Comparison of ENCODE assay signal across 9 cellular contexts in genomic region chr1:156893048-156893953, GRCh38. TPM values are rescaled to one million over a fixed set of nuclear protein-coding genes. Genes with fewer than 3 reads are reported as not detected.
DNase-seq lines count a peak whose midpoint lies in the region; ATAC-seq and TF ChIP-seq lines count a peak whose summit lies in the region.
"Had no signal": no experiment of that assay in that cellular context is flagged by ENCODE, and none has a peak within 500 bp of the region (broad histone marks: within the 10 kb centered on the region; RNA-seq: fewer than 3 reads in every experiment).

Gene PEAR1, plus strand, starts transcription at chr1:156893718. Its CDS starts 10,209 bp downstream, at chr1:156903927.

- H2AFZ ChIP-seq in KMS-11 (ENCODE audit: low read depth): no peak within 1 kb of the TSS

- no peaks in the 10 kb centered on the region for H3K9me3 ChIP-seq in stomach smooth muscle (ENCODE audit: control insufficient read depth in 2 of 2, low read length in 2 of 2)

- H3K4me3 ChIP-seq in KMS-11 (IDR thresholded peaks at IDR 0.05; ENCODE audit: insufficient read depth, low read depth, low read length) (peak within 1 kb of the TSS; percentile 53), cardiac fibroblast (replicated peaks in 1 of 2; ENCODE audit: low read depth in 2 of 2, low read length in 2 of 2) (peak within 1 kb of the TSS; percentile 59 to 68), kidney epithelial cell (ENCODE audit: low read depth, low read length) (peak within 1 kb of the TSS; percentile 36), stomach smooth muscle (ENCODE audit: low read length in 2 of 2) (peak within 1 kb of the TSS; percentile 65 to 68)

- H3K9ac ChIP-seq in KMS-11 (no peak within 1 kb of the TSS), stomach smooth muscle (ENCODE audit: low read length in 2 of 2) (peak within 1 kb of the TSS; percentile 21 to 53)

- H3K27ac ChIP-seq in KMS-11 (no peak within 1 kb of the TSS), stomach smooth muscle (ENCODE audit: low read length) (peak within 1 kb of the TSS; percentile 55)

- peak within 1 kb of the TSS; percentile 22; the same call in 1 of the 2 replicates for H3K4me2 ChIP-seq in KMS-11

- H3K4me1 ChIP-seq in KMS-11 (ENCODE audit: low read depth, poor library complexity, severe bottlenecking): peaks cover 6% of the 10 kb centered on the region
- H3K4me1 ChIP-seq in stomach smooth muscle (ENCODE audit: control insufficient read depth, insufficient read depth, low read length): peaks cover 28% of the 10 kb centered on the region

- no peaks in the 10 kb centered on the region for H3K79me2 ChIP-seq in KMS-11 (ENCODE audit: insufficient read depth, low read depth)

- in situ Hi-C loops in KBM-7 (cut with MboI; ENCODE audit: low pct_unique_long_range_greater_than_20kb, low sequenced_read_pairs): no loop called here

- H3K36me3 ChIP-seq in KMS-11 (ENCODE audit: insufficient read depth) (no peaks in the 10 kb centered on the region), kidney epithelial cell (ENCODE audit: control insufficient read depth, insufficient read depth, low read length) (no peaks in the 10 kb centered on the region), stomach smooth muscle (ENCODE audit: control insufficient read depth in 2 of 2, insufficient read depth in 2 of 2, low read length in 2 of 2) (no peaks in the 10 kb centered on the region)

- DNase-seq in cardiac fibroblast (ENCODE audit: low read depth in 2 of 2) (peak; percentile 44 to 70), kidney epithelial cell (ENCODE audit: low read depth) (no peak), NOMO-1 treated with DMSO at 0.1 percent for 48 hours (lab: John Stamatoyannopoulos, UW; ENCODE audit: unreplicated experiment) (no peak), NCI-H2029 treated with DMSO at 0.1 percent for 48 hours (lab: John Stamatoyannopoulos, UW) (no peak), KBM-7 (no peak)
- DNase-seq: stimulated activated CD4-positive, alpha-beta T cell treated with anti-CD3 and anti-CD28 coated beads, Interleukin-2, amount 100 ng/mL, for 48 hours had no signal

- H3K27me3 ChIP-seq in KMS-11 (ENCODE audit: insufficient read depth, low read depth) (peaks cover 87% of the 10 kb centered on the region), kidney epithelial cell (ENCODE audit: control insufficient read depth, insufficient read depth, low read length) (peaks cover 7% of the 10 kb centered on the region), stomach smooth muscle (ENCODE audit: control insufficient read depth in 1 of 2, insufficient read depth in 2 of 2, low read length in 2 of 2) (peaks cover 22 to 34% of the 10 kb centered on the region in 2 donors)

- ATAC-seq in HG03432 (IDR thresholded peaks at IDR 0.05; ENCODE audit: unreplicated experiment): no peak

- no peaks in the 10 kb centered on the region for H4K20me1 ChIP-seq in KMS-11 (ENCODE audit: insufficient read depth)

- TF ChIP-seq CTCF in KMS-11 (conservative IDR thresholded peaks at IDR 0.05; ENCODE audit: low read depth, low read length): no peak
- TF ChIP-seq CTCF in cardiac fibroblast (IDR thresholded peaks at IDR 0.05; ENCODE audit: low read depth, low read length): no peak
- no peak for TF ChIP-seq CTCF in kidney epithelial cell (IDR thresholded peaks at IDR 0.05; ENCODE audit: insufficient read depth, low read length, poor library complexity, severe bottlenecking)

RNA-seq across cellular contexts. Expression of gene PEAR1, which starts in this region (rescaled TPM):
- total RNA-seq in kidney epithelial cell: 10.3 and 17.1 TPM in 2 replicates

Comparison
In these comparisons a context has a peak if more than half of its experiments do, and no peak if none do; other contexts are left out.
1. DNase-seq: peak in cardiac fibroblast (2 of 2); none in kidney epithelial cell (single experiment), NOMO-1 treated with DMSO at 0.1 percent for 48 hours (single experiment), NCI-H2029 treated with DMSO at 0.1 percent for 48 hours (single experiment) and KBM-7 (single experiment).
2. Peak in every context shown above with its lines, with median percentiles within 50 percentile points of each other: H3K4me3 ChIP-seq.